Comparison of ENCODE assay signal across 31 cellular contexts in the genomic region with DNA sequence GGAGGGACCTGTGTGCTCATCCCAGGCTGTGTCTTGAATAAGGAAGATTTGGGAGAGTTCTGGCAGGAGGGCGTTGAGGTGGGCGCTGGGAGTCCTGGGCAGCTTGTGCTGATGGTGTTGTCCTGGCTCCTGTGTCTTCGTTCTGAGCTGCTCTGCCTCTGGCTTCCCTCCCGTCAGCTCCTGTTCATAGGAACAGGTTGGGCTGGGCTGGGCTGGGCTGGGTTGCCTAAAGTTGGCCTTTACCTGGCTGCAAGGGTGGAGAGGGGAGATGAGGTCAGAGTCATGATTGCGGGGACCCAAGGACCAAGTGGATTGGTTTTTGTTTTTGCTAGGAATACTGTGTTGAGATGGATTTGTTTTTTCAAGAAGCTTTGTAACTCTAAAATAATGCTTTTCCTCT. TPM values are rescaled to one million over a fixed set of nuclear protein-coding genes. Genes with fewer than 3 reads are reported as not detected.
DNase-seq lines count a peak whose midpoint lies in the region; ATAC-seq, FAIRE-seq and TF ChIP-seq lines count a peak whose summit lies in the region.
"Had no signal": no experiment of that assay in that cellular context is flagged by ENCODE, and none has a peak within 500 bp of the region (broad histone marks: within the 10 kb centered on the region; RNA-seq: fewer than 3 reads in every experiment).

No MANE protein-coding gene starts in this region.

- H3K79me2 ChIP-seq in GM12878 (ENCODE audit: control insufficient read depth, insufficient read depth, low read length), result peaks cover 19% of the 10 kb centered on the region

- peak overlapping the region; percentile 80 for H3K27ac ChIP-seq in GM12878 (ENCODE audit: control insufficient read depth, insufficient read depth)
- H3K27ac ChIP-seq: brain microvascular endothelial cell, epithelial cell of prostate, left lung, psoas muscle, stomach, thyroid gland had no signal

- in situ Hi-C loops in GM12878 (cut with MboI), result no loop called here

- peak overlapping the region; percentile 93 for H3K27ac Mint-ChIP-seq in activated naive CD4-positive, alpha-beta T cell treated with anti-CD3 and anti-CD28 coated beads, Interleukin-2, amount 50 U/mL, for 24 hours
- H3K27ac Mint-ChIP-seq in T-cell, result peak overlapping the region; percentile 51 to 68
- peak overlapping the region; percentile 81 for H3K27ac Mint-ChIP-seq in stimulated activated memory B cell treated with anti-CD40 and anti-IgM and Interleukin-4, amounts not matched to agents 10 μg/mL and 1 μg/mL and 100 μg/mL, for 72 hours
- H3K27ac Mint-ChIP-seq in Calu3 (ENCODE audit: unreplicated experiment), result no peak overlapping the region
- H3K27ac Mint-ChIP-seq: GM23338 had no signal

- POLR2A ChIA-PET in T-cell (lab: Charles Lee) (no interaction called here), GM12878 (lab: Charles Lee) (interaction anchor here (0.5 to 1.5 kb wide), 7 partner anchors 9 to 447 kb away, joined by 3 to 11 read pairs (median 4); partner anchors contain the start of gene NECAP2)

- no peak for TF ChIP-seq RAD21 in GM12878 (IDR thresholded peaks at IDR 0.05; ENCODE audit: insufficient read depth, low read depth, low read length)

- no peaks in the 10 kb centered on the region for H3K9me3 ChIP-seq in GM12878 (replicated peaks; ENCODE audit: control insufficient read depth, insufficient read depth, low read length)
- H3K9me3 ChIP-seq: left lung, psoas muscle, SK-N-SH, stomach, thyroid gland had no signal

- WGBS in GM12878 (ENCODE audit: insufficient coverage, insufficient replicate concordance, low lambda C conversion rate, missing lambda C conversion rate), result 100% methylated on average over 5 of the region's 5 CpGs

- SMC1A ChIA-PET in GM12878 (lab: Charles Lee; ENCODE audit: uncharacterized antibody, unreplicated experiment), result interaction anchor here (0.5 to 4.0 kb wide), 2 partner anchors 8 to 50 kb away, joined by 3 to 30 read pairs; partner anchors contain the start of gene NECAP2

- peaks cover 16% of the 10 kb centered on the region for H3K36me3 Mint-ChIP-seq in activated naive CD4-positive, alpha-beta T cell treated with anti-CD3 and anti-CD28 coated beads, Interleukin-2, amount 50 U/mL, for 24 hours
- H3K36me3 Mint-ChIP-seq in T-cell, result peaks cover 51% of the 10 kb centered on the region
- H3K36me3 Mint-ChIP-seq in stimulated activated memory B cell treated with anti-CD40 and anti-IgM and Interleukin-4, amounts not matched to agents 10 μg/mL and 1 μg/mL and 100 μg/mL, for 72 hours, result peaks cover 52% of the 10 kb centered on the region
- peaks cover 19% of the 10 kb centered on the region for H3K36me3 Mint-ChIP-seq in Calu3 (ENCODE audit: insufficient read depth, unreplicated experiment)

- peaks cover 28% of the 10 kb centered on the region for H3K4me1 ChIP-seq in GM12878 (ENCODE audit: control insufficient read depth, insufficient read depth, low read length)
- H3K4me1 ChIP-seq: psoas muscle, thyroid gland had no signal

- H3K36me3 ChIP-seq in GM12878 (ENCODE audit: control insufficient read depth in 2 of 2, insufficient read depth in 2 of 2, low read length in 1 of 2), result peaks cover 24 to 28% of the 10 kb centered on the region in 2 experiments; a peak in 3 of 4 replicates

- no TSS peak for BruUV-seq in GM12878 (replicated peaks; lab: Mats Ljungman, UMichigan)
- no TSS peak for BruUV-seq in Calu3 (replicated peaks; lab: Mats Ljungman, UMichigan)

- H3K27me3 ChIP-seq in GM12878 (replicated peaks in 1 of 2; ENCODE audit: control insufficient read depth in 2 of 2, insufficient read depth in 2 of 2, low read length in 1 of 2), result no peaks in the 10 kb centered on the region
- H3K27me3 ChIP-seq: brain microvascular endothelial cell, left lung, stomach, thyroid gland had no signal

- RAD21 ChIA-PET in GM12878 (lab: Charles Lee; ENCODE audit: unreplicated experiment), result interaction anchor here (0.7 to 1.2 kb wide), 4 partner anchors 10 to 81 kb away, joined by 3 to 5 read pairs (median 3); no protein-coding TSS in a partner anchor

- H2AFZ ChIP-seq in GM12878 (ENCODE audit: control insufficient read depth, low read depth, low read length), result no peak overlapping the region
- H2AFZ ChIP-seq: GM23338 had no signal

- H3K9me3 Mint-ChIP-seq in activated naive CD4-positive, alpha-beta T cell treated with anti-CD3 and anti-CD28 coated beads, Interleukin-2, amount 50 U/mL, for 24 hours, result no peaks in the 10 kb centered on the region
- H3K9me3 Mint-ChIP-seq in T-cell (no peaks in the 10 kb centered on the region), Calu3 (ENCODE audit: low read depth, unreplicated experiment) (no peaks in the 10 kb centered on the region)
- H3K9me3 Mint-ChIP-seq in stimulated activated memory B cell treated with anti-CD40 and anti-IgM and Interleukin-4, amounts not matched to agents 10 μg/mL and 1 μg/mL and 100 μg/mL, for 72 hours, result no peaks in the 10 kb centered on the region
- H3K9me3 Mint-ChIP-seq: GM23338 had no signal

- DNase-seq in activated naive CD4-positive, alpha-beta T cell (lab: John Stamatoyannopoulos, UW), result no peak
- DNase-seq in T-cell, result no peak
- no peak for DNase-seq in GM12878 (ENCODE audit: low read depth, low spot score)
- no peak for DNase-seq in Calu3
- DNase-seq in effector CD4-positive, alpha-beta T cell, result no peak
- DNase-seq: activated CD8-positive, alpha-beta memory T cell treated with anti-CD3 and anti-CD28 coated beads for 24 hours; amniotic stem cell; brain microvascular endothelial cell; C1 segment of cervical spinal cord; EL; Kasumi-1; left lung; NCI-H1436; NCI-H2081 treated with DMSO at 0.1 percent for 48 hours; NCI-H446; NCI-H774; nucleus accumbens; psoas muscle; SK-N-SH; stomach; T-helper 9 cell; thyroid gland had no signal

- H3K9ac ChIP-seq in GM12878 (ENCODE audit: control insufficient read depth, insufficient read depth, low read length), result no peak overlapping the region
- H3K9ac ChIP-seq: SK-N-SH had no signal

- H4K20me1 ChIP-seq in GM12878 (ENCODE audit: control insufficient read depth, insufficient read depth), result no peaks in the 10 kb centered on the region

- no peak for ATAC-seq in T-cell (replicated peaks in 1 of 4)
- no peak for ATAC-seq in GM12878
- ATAC-seq in stimulated activated memory B cell treated with anti-CD40 and anti-IgM and Interleukin-4, amounts not matched to agents 10 μg/mL and 1 μg/mL and 100 μg/mL, for 72 hours, result no peak
- no peak for ATAC-seq in HG03175 (IDR thresholded peaks at IDR 0.05; ENCODE audit: unreplicated experiment)
- ATAC-seq: GM23338, HepG2, left lung, psoas muscle had no signal

- TF ChIP-seq EP300 in GM12878 (IDR thresholded peaks at IDR 0.05; ENCODE audit: borderline replicate concordance in 1 of 2, control insufficient read depth in 1 of 2, low read depth in 2 of 2, low read length in 2 of 2), result no peak

- H3K4me2 ChIP-seq in GM12878 (ENCODE audit: control insufficient read depth, insufficient read depth), result peak overlapping the region; percentile 22; the same call in 1 of the 2 replicates
- H3K4me2 ChIP-seq: GM23338, SK-N-SH had no signal

- no peak for TF ChIP-seq POLR2A in GM12878 (IDR thresholded peaks at IDR 0.05; ENCODE audit: low read depth, low read length)

- FAIRE-seq in GM12878 (lab: Jason Lieb, UNC), result no peak
- FAIRE-seq: D721Med, HepG2 had no signal

- no peak overlapping the region for H3K4me3 ChIP-seq in GM12878
- H3K4me3 ChIP-seq: GM23338, left lung, psoas muscle, stomach, thyroid gland had no signal

- peaks cover 43% of the 10 kb centered on the region for H3K4me1 Mint-ChIP-seq in activated naive CD4-positive, alpha-beta T cell treated with anti-CD3 and anti-CD28 coated beads, Interleukin-2, amount 50 U/mL, for 24 hours
- peaks cover 32 to 52% (median 50%) of the 10 kb centered on the region in 3 donors for H3K4me1 Mint-ChIP-seq in T-cell
- H3K4me1 Mint-ChIP-seq in stimulated activated memory B cell treated with anti-CD40 and anti-IgM and Interleukin-4, amounts not matched to agents 10 μg/mL and 1 μg/mL and 100 μg/mL, for 72 hours, result peaks cover 51% of the 10 kb centered on the region
- no peaks in the 10 kb centered on the region for H3K4me1 Mint-ChIP-seq in Calu3 (ENCODE audit: low read depth, unreplicated experiment)
- H3K4me1 Mint-ChIP-seq: GM23338 had no signal

- no peaks in the 10 kb centered on the region for H3K27me3 Mint-ChIP-seq in activated naive CD4-positive, alpha-beta T cell treated with anti-CD3 and anti-CD28 coated beads, Interleukin-2, amount 50 U/mL, for 24 hours
- H3K27me3 Mint-ChIP-seq in T-cell, result no peaks in the 10 kb centered on the region
- H3K27me3 Mint-ChIP-seq in stimulated activated memory B cell treated with anti-CD40 and anti-IgM and Interleukin-4, amounts not matched to agents 10 μg/mL and 1 μg/mL and 100 μg/mL, for 72 hours, result no peaks in the 10 kb centered on the region
- H3K27me3 Mint-ChIP-seq in Calu3 (ENCODE audit: unreplicated experiment), result no peaks in the 10 kb centered on the region

- intact Hi-C loops in GM12878 (cut with micrococcal nuclease; ENCODE audit: unreplicated experiment), result loop anchor here (10.0 kb wide), 1 partner anchor 505 kb away; no protein-coding TSS in a partner anchor
- intact Hi-C loops in Calu3 (cut with micrococcal nuclease; ENCODE audit: unreplicated experiment), result no loop called here

- CTCF ChIA-PET in T-cell (lab: Charles Lee), result no interaction called here
- CTCF ChIA-PET in GM12878 (lab: Yijun Ruan, JAX), result interaction anchor here (0.8 to 6.1 kb wide), 3 partner anchors 9 to 24 kb away, joined by 3 to 50 read pairs (median 3); partner anchors contain the start of gene NECAP2
- CTCF ChIA-PET in Calu3 (lab: Charles Lee), result interaction anchor here (0.5 kb wide), 1 partner anchor 1705 kb away, joined by 5 read pairs; no protein-coding TSS in a partner anchor

- no peak overlapping the region for H3K4me3 Mint-ChIP-seq in activated naive CD4-positive, alpha-beta T cell treated with anti-CD3 and anti-CD28 coated beads, Interleukin-2, amount 50 U/mL, for 24 hours
- H3K4me3 Mint-ChIP-seq in T-cell (no peak overlapping the region), Calu3 (ENCODE audit: low read depth, unreplicated experiment) (no peak overlapping the region)
- H3K4me3 Mint-ChIP-seq in stimulated activated memory B cell treated with anti-CD40 and anti-IgM and Interleukin-4, amounts not matched to agents 10 μg/mL and 1 μg/mL and 100 μg/mL, for 72 hours, result no peak overlapping the region
- H3K4me3 Mint-ChIP-seq: GM23338 had no signal

- TF ChIP-seq CTCF in GM12878 (IDR thresholded peaks at IDR 0.05 in 2 of 3, conservative IDR thresholded peaks at IDR 0.05 in 1 of 3; ENCODE audit: control insufficient read depth in 2 of 3, extremely low read depth in 1 of 3, insufficient read depth in 1 of 3, low read depth in 3 of 3, low read length in 3 of 3) (no peak), Calu3 (IDR thresholded peaks at IDR 0.05; ENCODE audit: unreplicated experiment) (no peak)

RNA-seq across cellular contexts. Expression of gene NECAP2, which starts 9.1 kb away (rescaled TPM):
- 100 to 1,000 TPM in 4 of 5 donors, 10 to 100 TPM in 1; 98.4 to 149 (median 138) TPM for total RNA-seq in T-cell
- 90.9 and 92.9 TPM in 2 replicates for total RNA-seq in GM12878 (2013; cell fraction: nucleolus; rRNA removed)
- 76.6 and 76.9 TPM in 2 replicates for total RNA-seq in GM12878 (2014; rRNA removed)
- 53.1 and 56.2 TPM in 2 replicates for total RNA-seq in GM12878 (2014; rRNA removed; fragmentation: Illumina TruSeq; extraction: Trizol)
- total RNA-seq in GM12878 (2021), result 51.3 and 55.4 TPM in 2 replicates
- 34.9 TPM for polyA plus RNA-seq in GM12878 (2011; ENCODE audit: low read depth)
- 78.9 and 98.0 TPM in 2 replicates for polyA plus RNA-seq in GM12878 (2011; rRNA removed)
- 113 and 116 TPM in 2 replicates for polyA plus RNA-seq in GM12878 (2011; cell fraction: cytosol; rRNA removed)
- 88.8 and 94.5 TPM in 2 replicates for polyA plus RNA-seq in GM12878 (2011; cell fraction: nucleus; rRNA removed)
- polyA plus RNA-seq in GM12878 (2012), result 63.5 and 63.9 TPM in 2 replicates
- polyA plus RNA-seq in GM12878 (2014; fragmentation: Illumina TruSeq; extraction: Trizol), result 52.1 and 54.9 TPM in 2 replicates
- polyA plus RNA-seq in GM12878 (2014; fragmentation: Nextera tagmentation; extraction: Ambion mirVana), result 10 to 100 TPM; 16.3 to 21.1 TPM
- polyA plus RNA-seq in GM12878 (2014; rRNA removed), result 62.7 and 69.3 TPM in 2 replicates
- 10 to 100 TPM; 58.7 to 59.2 TPM for polyA plus RNA-seq in GM12878 (2016; fragmentation: Nextera tagmentation; extraction: Ambion mirVana)
- 61.8 and 105 TPM in 2 replicates for polyA minus RNA-seq in GM12878 (2011; rRNA and poly(A)+ RNA removed)
- 24.5 and 33.2 TPM in 2 replicates for polyA minus RNA-seq in GM12878 (2011; cell fraction: cytosol; rRNA and poly(A)+ RNA removed)
- 42.2 and 50.8 TPM in 2 replicates for polyA minus RNA-seq in GM12878 (2011; cell fraction: nucleus; rRNA and poly(A)+ RNA removed)
- total RNA-seq in Calu3 (2022), result 28.1 and 30.7 TPM in 2 replicates

RNA-seq across cellular contexts. Expression of gene SPATA21, which starts 12.4 kb away (rescaled TPM):
- not detected for total RNA-seq in T-cell
- total RNA-seq in GM12878 (2013; cell fraction: nucleolus; rRNA removed), result not detected in 2 replicates
- total RNA-seq in GM12878 (2014; rRNA removed), result 0.28 and 0.33 TPM in 2 replicates
- total RNA-seq in GM12878 (2014; rRNA removed; fragmentation: Illumina TruSeq; extraction: Trizol), result not detected in 2 replicates
- 0.05 TPM in 2 replicates for total RNA-seq in GM12878 (2021)
- polyA plus RNA-seq in GM12878 (2011; ENCODE audit: low read depth), result not detected
- 0.14 and 0.57 TPM in 2 replicates for polyA plus RNA-seq in GM12878 (2011; rRNA removed)
- polyA plus RNA-seq in GM12878 (2011; cell fraction: cytosol; rRNA removed), result 0.42 and 0.45 TPM in 2 replicates
- polyA plus RNA-seq in GM12878 (2011; cell fraction: nucleus; rRNA removed), result 2.0 and 2.6 TPM in 2 replicates
- 0.07 TPM in 1 of 2 replicates, not detected in the other for polyA plus RNA-seq in GM12878 (2012)
- 0.09 and 0.33 TPM in 2 replicates for polyA plus RNA-seq in GM12878 (2014; fragmentation: Illumina TruSeq; extraction: Trizol)
- polyA plus RNA-seq in GM12878 (2014; fragmentation: Nextera tagmentation; extraction: Ambion mirVana), result 1 to 10 TPM in 1 of 2 experiments, under 1 TPM in 1; 0.24 to 1.1 TPM
- polyA plus RNA-seq in GM12878 (2014; rRNA removed), result 0.03 and 0.09 TPM in 2 replicates
- under 1 TPM; 0.19 to 0.60 TPM for polyA plus RNA-seq in GM12878 (2016; fragmentation: Nextera tagmentation; extraction: Ambion mirVana)
- polyA minus RNA-seq in GM12878 (2011; rRNA and poly(A)+ RNA removed), result 0.07 and 0.15 TPM in 2 replicates
- not detected in 2 replicates for polyA minus RNA-seq in GM12878 (2011; cell fraction: cytosol; rRNA and poly(A)+ RNA removed)
- polyA minus RNA-seq in GM12878 (2011; cell fraction: nucleus; rRNA and poly(A)+ RNA removed), result 0.24 TPM in 1 of 2 replicates, not detected in the other
- not detected in 2 replicates for total RNA-seq in Calu3 (2022)
- total RNA-seq: left lung, mesenteric fat pad, myocyte, psoas muscle, stomach, thyroid gland had no signal
- polyA plus RNA-seq: GM23338 had no signal

Comparison
In these comparisons a context has a peak if more than half of its experiments do, and no peak if none do; other contexts are left out.
1. CTCF ChIA-PET loops: an anchor here in GM12878 (0.8 to 6.1 kb wide) and Calu3 (0.5 kb wide); none called in T-cell.